In the genomic region with DNA sequence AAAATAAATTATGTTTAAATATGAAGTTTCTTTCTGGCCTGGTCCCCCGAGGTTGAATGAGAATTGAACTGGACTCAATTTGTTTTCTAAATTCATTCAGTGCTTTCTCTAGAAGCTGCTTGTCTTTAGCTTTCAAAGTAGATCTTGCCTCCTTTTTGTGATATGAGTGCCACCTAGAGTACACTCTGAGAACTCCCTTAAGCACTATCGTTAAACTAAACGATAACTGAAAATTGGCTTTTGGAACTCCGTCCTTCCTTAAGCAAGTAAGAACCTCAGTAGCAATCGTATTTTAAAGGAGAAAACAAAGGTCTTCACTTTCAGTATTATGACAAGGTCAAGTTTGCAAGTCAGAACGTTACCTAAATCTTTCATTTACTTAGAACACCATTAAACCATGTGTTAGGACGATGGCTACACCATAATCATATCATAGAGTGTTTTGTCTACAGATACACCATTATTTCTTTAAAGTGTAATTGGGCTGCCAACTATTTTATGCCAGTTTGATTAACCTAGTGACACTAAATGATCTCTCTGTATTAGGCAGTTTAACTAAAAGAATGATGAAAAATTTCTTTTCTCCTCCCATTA, we compare ENCODE assay signal across 8 cellular contexts.
A peak's percentile ranks its signal among the peaks of the same experiment; 100 is the strongest.
DNase-seq lines count a peak whose midpoint lies in the region; ATAC-seq and TF ChIP-seq lines count a peak whose summit lies in the region.

No MANE protein-coding gene starts in this region.

- POLR2A ChIA-PET in OCI-LY7 (lab: Charles Lee): interaction anchor here (0.5 to 1.9 kb wide), 9 partner anchors 13 to 237 kb away, joined by 3 to 6 read pairs (median 5); no protein-coding TSS in a partner anchor

- CTCF ChIA-PET in OCI-LY7 (lab: Charles Lee; ENCODE audit: unreplicated experiment): interaction anchor here (0.6 to 2.2 kb wide), 8 partner anchors 10 to 237 kb away, joined by 3 to 16 read pairs (median 4); no protein-coding TSS in a partner anchor

- H3K9me3 ChIP-seq in Karpas-422 (ENCODE audit: low read length): no peaks in the 10 kb centered on the region
- no peaks in the 10 kb centered on the region for H3K9me3 ChIP-seq in OCI-LY7 (ENCODE audit: low read length)
- no peaks in the 10 kb centered on the region for H3K9me3 ChIP-seq in lung (ENCODE audit: control insufficient read depth in 2 of 2, insufficient read depth in 1 of 2, low read length in 1 of 2)

- BruUV-seq in OCI-LY7 (replicated peaks; lab: Mats Ljungman, UMichigan): no TSS peak

- no peaks in the 10 kb centered on the region for H3K79me2 ChIP-seq in Karpas-422 (ENCODE audit: low read length)
- no peaks in the 10 kb centered on the region for H3K79me2 ChIP-seq in OCI-LY7 (ENCODE audit: insufficient read depth, low read depth, low read length)

- H4K20me1 ChIP-seq in Karpas-422 (ENCODE audit: insufficient read depth, low read depth, low read length) (no peaks in the 10 kb centered on the region), OCI-LY7 (ENCODE audit: insufficient read depth, low read length) (no peaks in the 10 kb centered on the region)

- peak overlapping the region; percentile 56 for H3K4me2 ChIP-seq in Karpas-422 (ENCODE audit: low read depth, low read length, poor library complexity, severe bottlenecking)
- no peak overlapping the region for H3K4me2 ChIP-seq in OCI-LY7 (ENCODE audit: low read length)

- peak; percentile 78 for DNase-seq in ELR (ENCODE audit: low read depth)
- peak; percentile 95 for DNase-seq in Karpas-422
- peak; percentile 70 for DNase-seq in OCI-LY7 (ENCODE audit: low spot score)
- DNase-seq in choroid plexus epithelial cell (ENCODE audit: low read depth): peak; percentile 80
- DNase-seq in lung (ENCODE audit: low spot score): no peak
- no peak for DNase-seq in occipital lobe (lab: John Stamatoyannopoulos, UW)
- no peak for DNase-seq in T-helper 9 cell

- H3K36me3 ChIP-seq in Karpas-422 (ENCODE audit: insufficient read depth, low read length) (no peaks in the 10 kb centered on the region), OCI-LY7 (ENCODE audit: insufficient read depth, low read length) (no peaks in the 10 kb centered on the region), lung (ENCODE audit: control insufficient read depth in 2 of 2, insufficient read depth in 2 of 2, low read length in 2 of 2) (no peaks in the 10 kb centered on the region)

- no peak overlapping the region for H3K4me3 ChIP-seq in Karpas-422 (ENCODE audit: low read length)
- H3K4me3 ChIP-seq in OCI-LY7 (ENCODE audit: low read depth, low read length, poor library complexity, severe bottlenecking): no peak overlapping the region
- H3K4me3 ChIP-seq in choroid plexus epithelial cell (ENCODE audit: low read depth, low read length): no peak overlapping the region
- no peak overlapping the region for H3K4me3 ChIP-seq in lung

- WGBS in lung, 2 donors: 12 to 14% methylated on average over 7 of the region's 7 CpGs

- intact Hi-C loops in OCI-LY7 (cut with micrococcal nuclease; ENCODE audit: unreplicated experiment): loop anchor here (1.0 to 5.0 kb wide), 3 partner anchors 202 to 670 kb away; no protein-coding TSS in a partner anchor

- H2AFZ ChIP-seq in Karpas-422 (ENCODE audit: low read length) (peak overlapping the region; percentile 29; the same call in 1 of the 2 replicates), OCI-LY7 (ENCODE audit: low read length) (no peak overlapping the region)

- H3K9me2 ChIP-seq in Karpas-422 (replicated peaks; ENCODE audit: insufficient read depth, low read length): no peaks in the 10 kb centered on the region
- H3K9me2 ChIP-seq in OCI-LY7 (ENCODE audit: insufficient read depth, low read length): no peaks in the 10 kb centered on the region

- H3K4me1 ChIP-seq in Karpas-422 (ENCODE audit: low read length) (peaks cover 48% of the 10 kb centered on the region), OCI-LY7 (ENCODE audit: insufficient read depth, low read length, poor library complexity, severe bottlenecking) (peaks cover 3% of the 10 kb centered on the region), lung (ENCODE audit: control insufficient read depth in 2 of 2, insufficient read depth in 2 of 2, low read length in 2 of 2) (no peaks in the 10 kb centered on the region)

- H3K27me3 ChIP-seq in Karpas-422 (ENCODE audit: low read length) (no peaks in the 10 kb centered on the region), lung (ENCODE audit: control insufficient read depth, insufficient read depth) (no peaks in the 10 kb centered on the region)

- H3K27ac ChIP-seq in Karpas-422 (ENCODE audit: low read length) (peak overlapping the region; percentile 75), OCI-LY7 (ENCODE audit: low read depth, low read length, poor library complexity, severe bottlenecking) (no peak overlapping the region), lung (ENCODE audit: low read depth in 1 of 2, low read length in 1 of 2) (no peak overlapping the region)

- peak; percentile 80 for ATAC-seq in GM21515 (IDR thresholded peaks at IDR 0.05; ENCODE audit: unreplicated experiment)
- peak; percentile 58 for ATAC-seq in lung (ENCODE audit: insufficient read depth, low FRiP score)

- peak overlapping the region; percentile 27 for H3K9ac ChIP-seq in Karpas-422 (ENCODE audit: low read length)

- TF ChIP-seq CTCF in OCI-LY7 (conservative IDR thresholded peaks at IDR 0.05; ENCODE audit: low read length) (peak; percentile 97), choroid plexus epithelial cell (conservative IDR thresholded peaks at IDR 0.05; ENCODE audit: low read depth, low read length) (peak; percentile 75), lung (IDR thresholded peaks at IDR 0.05; ENCODE audit: control extremely low read depth, extremely low read depth) (peak; percentile 45)

Comparison
In these comparisons a context has a peak if more than half of its experiments do, and no peak if none do; other contexts are left out.
1. DNase-seq: peak in ELR (single experiment), Karpas-422 (single experiment), OCI-LY7 (single experiment) and choroid plexus epithelial cell (single experiment); none in lung (single experiment), occipital lobe (single experiment) and T-helper 9 cell (single experiment).
2. CTCF ChIP-seq: peak in every context shown above with its lines; median percentile 97 in OCI-LY7; 75 in choroid plexus epithelial cell; 45 in lung.